ENCODE assay signal across 10 cellular contexts in the genomic region with DNA sequence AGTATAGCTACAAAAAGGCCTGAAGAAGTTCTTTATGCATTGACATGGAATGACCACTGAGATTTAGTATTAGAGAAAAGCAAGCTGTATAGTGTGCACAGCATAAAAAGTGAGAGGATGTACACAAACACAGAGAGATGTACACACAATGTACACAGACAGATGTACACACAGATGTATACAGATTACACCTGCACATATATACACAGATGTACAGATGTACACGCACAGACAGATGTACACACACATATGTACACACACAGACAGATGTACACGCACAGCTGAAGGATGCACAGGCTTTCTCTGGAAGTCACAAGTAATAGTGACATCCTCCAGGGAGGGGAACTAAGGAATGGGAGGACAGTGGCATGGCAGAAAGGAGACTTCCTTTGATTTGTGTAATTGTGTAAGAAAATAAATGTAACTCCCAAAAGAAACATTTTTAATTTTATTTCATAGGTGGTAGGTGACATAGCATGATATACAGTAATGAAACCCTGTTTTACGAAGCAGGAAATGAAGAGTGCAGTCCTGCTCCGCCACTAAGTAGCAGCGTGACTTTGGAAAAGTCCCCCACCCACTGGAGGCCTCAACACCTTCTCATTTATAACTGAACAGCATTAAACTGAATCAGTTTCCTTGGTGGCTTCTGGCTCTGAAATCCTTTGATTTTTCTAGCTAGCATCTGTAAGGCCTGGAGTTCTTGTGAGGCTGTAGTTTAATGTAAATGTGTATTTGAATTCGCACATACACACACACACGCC. TPM values are rescaled to one million over a fixed set of nuclear protein-coding genes. Genes with fewer than 3 reads are reported as not detected.
A peak's percentile ranks its signal among the peaks of the same experiment; 100 is the strongest.
DNase-seq lines count a peak whose midpoint lies in the region; ATAC-seq and TF ChIP-seq lines count a peak whose summit lies in the region.
"Had no signal": no experiment of that assay in that cellular context is flagged by ENCODE, and none has a peak within 500 bp of the region (broad histone marks: within the 10 kb centered on the region; RNA-seq: fewer than 3 reads in every experiment).

No MANE protein-coding gene starts in this region.

- ATAC-seq in GM18861 (IDR thresholded peaks at IDR 0.05; ENCODE audit: unreplicated experiment) (peak; percentile 26), GM21529 (IDR thresholded peaks at IDR 0.05; ENCODE audit: unreplicated experiment) (no peak), GM18519 (IDR thresholded peaks at IDR 0.05; ENCODE audit: low FRiP score, unreplicated experiment) (no peak)
- ATAC-seq: HCT116 had no signal

- H3K36me3 ChIP-seq in Peyer's patch = no peaks in the 10 kb centered on the region

- no peaks in the 10 kb centered on the region for H3K9me3 Mint-ChIP-seq in chondrocyte (ENCODE audit: low read depth)

- H3K36me3 Mint-ChIP-seq in chondrocyte (ENCODE audit: low read depth) = no peaks in the 10 kb centered on the region

- H3K4me1 ChIP-seq in Peyer's patch = peaks cover 0 to 18% (median 13%) of the 10 kb centered on the region in 4 donors
- H3K4me1 ChIP-seq: parathyroid adenoma had no signal

- no peaks in the 10 kb centered on the region for H3K9me3 ChIP-seq in Peyer's patch

- H3K27me3 Mint-ChIP-seq in chondrocyte (ENCODE audit: low read depth) = no peaks in the 10 kb centered on the region

- peak overlapping the region; percentile 88 for H3K27ac Mint-ChIP-seq in chondrocyte (ENCODE audit: unreplicated experiment)

- peak; percentile 31 for DNase-seq in activated CD4-positive, alpha-beta T cell treated with anti-CD3 and anti-CD28 coated beads for 1 hour
- DNase-seq in chondrocyte (ENCODE audit: low spot score) (no peak), Peyer's patch (no peak), medulla oblongata (ENCODE audit: extremely low spot score) (no peak)
- peak; percentile 19 for DNase-seq in stimulated activated CD8-positive, alpha-beta memory T cell treated with anti-CD3 and anti-CD28 coated beads, Interleukin-12 subunit alpha, Interleukin-12 subunit beta, amount 100 ng/mL, for 1 hour (ENCODE audit: low read depth)

- H3K4me3 ChIP-seq in Peyer's patch = peak overlapping the region in 1 of 4 donors; percentile 0

- no peak for TF ChIP-seq CTCF in chondrocyte (IDR thresholded peaks at IDR 0.05)
- TF ChIP-seq CTCF in Peyer's patch (IDR thresholded peaks at IDR 0.05) = no peak

- H3K4me3 Mint-ChIP-seq in chondrocyte (ENCODE audit: unreplicated experiment) = peak overlapping the region; percentile 29

- H3K4me1 Mint-ChIP-seq in chondrocyte (ENCODE audit: low read depth) = peaks cover 55% of the 10 kb centered on the region

- H3K27me3 ChIP-seq in Peyer's patch = no peaks in the 10 kb centered on the region

- TF ChIP-seq POLR2A in Peyer's patch (IDR thresholded peaks at IDR 0.05) = no peak

- H3K27ac ChIP-seq in Peyer's patch = no peak overlapping the region
- H3K27ac ChIP-seq: parathyroid adenoma had no signal

RNA-seq across cellular contexts. Expression of a gene that starts 14.1 kb away (rescaled TPM):
- 2.0 to 2.6 TPM (median 2.2 TPM) in 3 replicates for total RNA-seq in chondrocyte
- 10 to 100 TPM in 3 of 4 donors, 1 to 10 TPM in 1; 4.4 to 38.0 (median 13.6) TPM for total RNA-seq in Peyer's patch

Comparison
In these comparisons a context has a peak if more than half of its experiments do, and no peak if none do; other contexts are left out.
1. DNase-seq: peak in activated CD4-positive, alpha-beta T cell treated with anti-CD3 and anti-CD28 coated beads for 1 hour (single experiment) and stimulated activated CD8-positive, alpha-beta memory T cell treated with anti-CD3 and anti-CD28 coated beads, Interleukin-12 subunit alpha, Interleukin-12 subunit beta, amount 100 ng/mL, for 1 hour (single experiment); none in chondrocyte (single experiment), Peyer's patch (0 of 3) and medulla oblongata (single experiment).